ENCODE assay signal across 8 cellular contexts in genomic region chr19:42282036-42282762, GRCh38. TPM values are rescaled to one million over a fixed set of nuclear protein-coding genes. Genes with fewer than 3 reads are reported as not detected.
DNase-seq lines count a peak whose midpoint lies in the region; ATAC-seq and TF ChIP-seq lines count a peak whose summit lies in the region.

No MANE protein-coding gene starts in this region.

- TF ChIP-seq CTCF in activated B cell treated with CpG ODN at 0.5 μM for 24 hours (IDR thresholded peaks at IDR 0.05) (no peak), stomach (IDR thresholded peaks at IDR 0.05) (no peak)

- no peak overlapping the region for H3K27ac ChIP-seq in iPS-18a (ENCODE audit: low read length)
- H3K27ac ChIP-seq in stomach = peak overlapping the region; percentile 93 to 100 (median 95)

- 17 to 33% (median 23%) methylated on average over 5 of the region's 5 CpGs for WGBS in stomach, 5 donors

- TF ChIP-seq POLR2A in stomach (IDR thresholded peaks at IDR 0.05) = no peak

- H3K27me3 ChIP-seq in iPS-18a (ENCODE audit: control insufficient read depth, insufficient read depth, low read length) (no peaks in the 10 kb centered on the region), stomach (no peaks in the 10 kb centered on the region)

- no peak for TF ChIP-seq EP300 in stomach (IDR thresholded peaks at IDR 0.05)

- POLR2A ChIA-PET in activated B cell treated with CpG ODN at 0.5 μM for 24 hours (lab: Charles Lee) = interaction anchor here (0.6 to 5.2 kb wide), 10 partner anchors 12 to 168 kb away, joined by 3 to 68 read pairs (median 8); partner anchors contain the start of genes CIC, GSK3A, POU2F2 and ZNF526

- no peak overlapping the region for H3K9ac ChIP-seq in iPS-18a (ENCODE audit: low read length)

- peaks cover 31% of the 10 kb centered on the region for H3K4me1 ChIP-seq in iPS-18a (ENCODE audit: control insufficient read depth, low read depth, low read length)
- H3K4me1 ChIP-seq in stomach = peaks cover 74 to 92% (median 88%) of the 10 kb centered on the region in 4 donors

- H3K27me3 Mint-ChIP-seq in activated B cell treated with CpG ODN at 0.5 μM for 24 hours = no peaks in the 10 kb centered on the region

- CTCF ChIA-PET in activated B cell treated with CpG ODN at 0.5 μM for 24 hours (lab: Charles Lee) = interaction anchor here (0.9 to 1.6 kb wide), 3 partner anchors 12 to 149 kb away, joined by 3 to 6 read pairs (median 4); no protein-coding TSS in a partner anchor

- ATAC-seq in activated B cell treated with CpG ODN at 0.5 μM for 24 hours (ENCODE audit: low read depth) (no peak), GM18907 (IDR thresholded peaks at IDR 0.05; ENCODE audit: unreplicated experiment) (no peak), HG02840 (IDR thresholded peaks at IDR 0.05; ENCODE audit: low FRiP score, unreplicated experiment) (no peak), HG03097 (IDR thresholded peaks at IDR 0.05; ENCODE audit: low FRiP score, unreplicated experiment) (no peak)

- H3K9me3 ChIP-seq in iPS-18a (ENCODE audit: control insufficient read depth, low read depth, low read length) (no peaks in the 10 kb centered on the region), stomach (no peaks in the 10 kb centered on the region)

- no peak overlapping the region for H3K27ac Mint-ChIP-seq in activated B cell treated with CpG ODN at 0.5 μM for 24 hours

- H3K4me3 Mint-ChIP-seq in activated B cell treated with CpG ODN at 0.5 μM for 24 hours = peak overlapping the region; percentile 75

- H3K4me1 Mint-ChIP-seq in activated B cell treated with CpG ODN at 0.5 μM for 24 hours = peaks cover 57% of the 10 kb centered on the region

- peak overlapping the region; percentile 50 for H3K4me3 ChIP-seq in iPS-18a (ENCODE audit: low read length)
- peak overlapping the region in 2 of 4 donors; percentile 53 to 90 for H3K4me3 ChIP-seq in stomach

- H3K9me3 Mint-ChIP-seq in activated B cell treated with CpG ODN at 0.5 μM for 24 hours = no peaks in the 10 kb centered on the region

- H3K36me3 Mint-ChIP-seq in activated B cell treated with CpG ODN at 0.5 μM for 24 hours (ENCODE audit: low read depth) = peaks cover 12% of the 10 kb centered on the region

- H3K36me3 ChIP-seq in iPS-18a (ENCODE audit: control insufficient read depth, low read depth, low read length) = peaks cover 2% of the 10 kb centered on the region
- peaks cover 4 to 7% (median 6%) of the 10 kb centered on the region in 4 donors for H3K36me3 ChIP-seq in stomach

- DNase-seq in NCI-H1417 (lab: John Stamatoyannopoulos, UW) = peak in 2 of 3 experiments; percentile 15 to 23
- DNase-seq in NCI-H1417 treated with DMSO at 0.1 percent for 48 hours (lab: John Stamatoyannopoulos, UW) = no peak
- DNase-seq in activated B cell treated with CpG ODN at 0.5 μM for 24 hours = no peak
- no peak for DNase-seq in stomach

- intact Hi-C loops in activated B cell treated with CpG ODN at 0.5 μM for 24 hours (cut with micrococcal nuclease) = loop anchor here (5.0 kb wide), 1 partner anchor 80 kb away; no protein-coding TSS in a partner anchor
- intact Hi-C loops in stomach (cut with DNase I; ENCODE audit: low total_unique reads) = no loop called here

RNA-seq across cellular contexts. Expression of gene CIC, which starts 13.1 kb away (rescaled TPM):
- 85.4 and 96.5 TPM in 2 replicates for total RNA-seq in activated B cell treated with CpG ODN at 0.5 μM for 24 hours
- 10 to 100 TPM; 19.8 to 60.3 (median 39.1) TPM for total RNA-seq in stomach
- 10 to 100 TPM; 15.4 to 31.8 (median 21.5) TPM for polyA plus RNA-seq in stomach

RNA-seq across cellular contexts. Expression of gene PRR19, which starts 19.7 kb away (rescaled TPM):
- total RNA-seq in activated B cell treated with CpG ODN at 0.5 μM for 24 hours (0.20 and 0.33 TPM in 2 replicates), stomach (not detected)
- under 1 TPM in 2 of 3 donors, not detected in 1; 0.68 to 0.98 TPM for polyA plus RNA-seq in stomach

RNA-seq across cellular contexts. Expression of gene PAFAH1B3, which starts 20.2 kb away (rescaled TPM):
- total RNA-seq in activated B cell treated with CpG ODN at 0.5 μM for 24 hours = 22.7 and 25.9 TPM in 2 replicates
- 10 to 100 TPM in 3 of 5 donors, 1 to 10 TPM in 1, not detected in 1; 7.5 to 58.1 (median 17.9) TPM for total RNA-seq in stomach
- polyA plus RNA-seq in stomach = 10 to 100 TPM; 33.4 to 37.1 (median 34.3) TPM

RNA-seq across cellular contexts. Expression of gene ERF, which starts 27.3 kb away (rescaled TPM):
- total RNA-seq in activated B cell treated with CpG ODN at 0.5 μM for 24 hours (47.9 and 48.1 TPM in 2 replicates), stomach (100 to 1,000 TPM in 1 of 5 donors, 10 to 100 TPM in 4; 11.6 to 118 (median 40.6) TPM)
- 10 to 100 TPM; 12.9 to 36.5 (median 16.3) TPM for polyA plus RNA-seq in stomach

RNA-seq across cellular contexts. Expression of gene TMEM145, which starts 30.9 kb away (rescaled TPM):
- total RNA-seq in activated B cell treated with CpG ODN at 0.5 μM for 24 hours = not detected in 2 replicates
- total RNA-seq in stomach = 10 to 100 TPM in 1 of 5 donors, under 1 TPM in 1, not detected in 3; 0.37 to 44.3 TPM
- polyA plus RNA-seq in stomach = 1 to 10 TPM in 1 of 3 donors, under 1 TPM in 2; 0.50 to 1.1 (median 0.61) TPM

Comparison
In these comparisons a context has a peak if more than half of its experiments do, and no peak if none do; other contexts are left out.
1. DNase-seq: peak in NCI-H1417 (2 of 3); none in NCI-H1417 treated with DMSO at 0.1 percent for 48 hours (single experiment), activated B cell treated with CpG ODN at 0.5 μM for 24 hours (single experiment) and stomach (single experiment).